ENCODE assay signal across 12 cellular contexts in genomic region chr4:10747186-10747585, GRCh38.
DNase-seq lines count a peak whose midpoint lies in the region; ATAC-seq and TF ChIP-seq lines count a peak whose summit lies in the region.
"Had no signal": no experiment of that assay in that cellular context is flagged by ENCODE, and none has a peak within 500 bp of the region (broad histone marks: within the 10 kb centered on the region; RNA-seq: fewer than 3 reads in every experiment).

No MANE protein-coding gene starts in this region.

- no peaks in the 10 kb centered on the region for H3K9me3 Mint-ChIP-seq in activated naive CD8-positive, alpha-beta T cell treated with anti-CD3 and anti-CD28 coated beads, Interleukin-2, amount 50 U/mL, for 24 hours

- ATAC-seq in GM19372 (IDR thresholded peaks at IDR 0.05; ENCODE audit: low read depth, unreplicated experiment) (peak; percentile 32), HG02840 (IDR thresholded peaks at IDR 0.05; ENCODE audit: low FRiP score, unreplicated experiment) (peak; percentile 40), HG03571 (IDR thresholded peaks at IDR 0.05; ENCODE audit: unreplicated experiment) (peak; percentile 42)
- ATAC-seq in activated naive CD8-positive, alpha-beta T cell treated with anti-CD3 and anti-CD28 coated beads, Interleukin-2, amount 50 U/mL, for 24 hours = no peak
- ATAC-seq: gastroesophageal sphincter had no signal

- no peak overlapping the region for H3K27ac Mint-ChIP-seq in activated naive CD8-positive, alpha-beta T cell treated with anti-CD3 and anti-CD28 coated beads, Interleukin-2, amount 50 U/mL, for 24 hours

- H3K4me1 Mint-ChIP-seq in activated naive CD8-positive, alpha-beta T cell treated with anti-CD3 and anti-CD28 coated beads, Interleukin-2, amount 50 U/mL, for 24 hours = no peaks in the 10 kb centered on the region

- TF ChIP-seq CTCF in GM12864 (IDR thresholded peaks at IDR 0.05; ENCODE audit: low read depth, low read length, missing control alignments) = no peak

- H3K36me3 Mint-ChIP-seq in activated naive CD8-positive, alpha-beta T cell treated with anti-CD3 and anti-CD28 coated beads, Interleukin-2, amount 50 U/mL, for 24 hours (ENCODE audit: low read depth) = no peaks in the 10 kb centered on the region

- no peak overlapping the region; the same call in 1 of the 2 replicates for H3K4me3 ChIP-seq in GM12864 (ENCODE audit: low read depth, low read length)
- H3K4me3 ChIP-seq: gastroesophageal sphincter had no signal

- no peak overlapping the region for H3K4me3 Mint-ChIP-seq in activated naive CD8-positive, alpha-beta T cell treated with anti-CD3 and anti-CD28 coated beads, Interleukin-2, amount 50 U/mL, for 24 hours

- H3K27me3 Mint-ChIP-seq in activated naive CD8-positive, alpha-beta T cell treated with anti-CD3 and anti-CD28 coated beads, Interleukin-2, amount 50 U/mL, for 24 hours = peaks cover 3% of the 10 kb centered on the region

- DNase-seq in GM12864 (ENCODE audit: low read depth) = peak; percentile 58
- DNase-seq in stimulated activated CD4-positive, alpha-beta T cell treated with anti-CD3 and anti-CD28 coated beads, Interleukin-4, amount 100 ng/mL, for 24 hours = no peak
- no peak for DNase-seq in activated naive CD8-positive, alpha-beta T cell treated with anti-CD3 and anti-CD28 coated beads, Interleukin-2, amount 50 U/mL, for 24 hours
- no peak for DNase-seq in NCI-H1436 treated with DMSO at 0.1 percent for 48 hours (lab: John Stamatoyannopoulos, UW)
- no peak for DNase-seq in GOT3 (lab: John Stamatoyannopoulos, UW)
- DNase-seq: activated CD8-positive, alpha-beta memory T cell treated with anti-CD3 and anti-CD28 coated beads for 24 hours; NCI-H146; stimulated activated CD4-positive, alpha-beta T cell treated with anti-CD3 and anti-CD28 coated beads, Interleukin-2, amount 100 ng/mL, for 48 hours had no signal
